3 cellular contexts compared by ENCODE assay signal in the genomic region with DNA sequence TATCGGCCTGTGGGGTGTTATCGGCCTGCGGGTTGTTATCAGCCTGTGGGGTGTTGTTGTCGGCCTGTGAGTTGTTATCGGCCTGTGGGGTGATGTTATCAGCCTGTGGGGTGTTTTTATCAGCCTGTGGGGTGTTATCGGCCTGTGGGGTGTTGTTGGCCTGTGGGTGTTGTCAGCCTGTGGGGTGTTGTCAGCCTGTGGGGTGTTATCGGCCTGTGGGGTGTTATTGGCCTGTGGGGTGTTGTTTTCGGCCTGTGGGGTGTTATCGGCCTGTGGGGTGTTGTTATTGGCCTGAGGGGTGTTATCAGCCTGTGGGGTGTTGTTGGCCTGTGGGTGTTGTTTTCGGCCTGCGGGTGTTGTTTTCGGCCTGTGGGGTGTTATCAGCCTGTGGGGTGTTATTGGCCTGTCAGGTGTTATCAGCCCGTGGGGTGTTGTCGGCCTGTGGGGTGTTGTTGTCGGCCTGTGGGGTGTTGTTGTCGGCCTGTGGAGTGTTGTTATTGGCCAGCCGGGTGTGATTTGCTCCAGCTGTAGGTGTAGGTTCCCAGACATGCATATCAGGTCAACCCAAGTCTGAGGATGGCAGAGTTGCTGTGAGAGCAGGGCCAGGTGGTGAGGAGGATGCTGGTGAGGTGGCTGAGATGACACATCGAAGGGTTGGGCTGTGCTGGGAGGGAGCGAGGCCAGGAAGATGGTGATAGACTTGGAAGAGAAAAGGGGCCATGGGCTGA.
TF ChIP-seq lines count a peak whose summit lies in the region.

No MANE protein-coding gene starts in this region.

TF ChIP-seq in HEK293, 187 proteins besides CTCF, POLR2A, EP300 and RAD21:
- 0 out of 2 replicates have a peak, but pooled peaks have one; percentile 34 for TF ChIP-seq ZNF311 (tag by site-specific recombination; IDR thresholded peaks at IDR 0.05; ENCODE audit: borderline replicate concordance)
- TF ChIP-seq ZBTB8A (tag by site-specific recombination; IDR thresholded peaks at IDR 0.05): no peak
- TF ChIP-seq, protein P1, sequence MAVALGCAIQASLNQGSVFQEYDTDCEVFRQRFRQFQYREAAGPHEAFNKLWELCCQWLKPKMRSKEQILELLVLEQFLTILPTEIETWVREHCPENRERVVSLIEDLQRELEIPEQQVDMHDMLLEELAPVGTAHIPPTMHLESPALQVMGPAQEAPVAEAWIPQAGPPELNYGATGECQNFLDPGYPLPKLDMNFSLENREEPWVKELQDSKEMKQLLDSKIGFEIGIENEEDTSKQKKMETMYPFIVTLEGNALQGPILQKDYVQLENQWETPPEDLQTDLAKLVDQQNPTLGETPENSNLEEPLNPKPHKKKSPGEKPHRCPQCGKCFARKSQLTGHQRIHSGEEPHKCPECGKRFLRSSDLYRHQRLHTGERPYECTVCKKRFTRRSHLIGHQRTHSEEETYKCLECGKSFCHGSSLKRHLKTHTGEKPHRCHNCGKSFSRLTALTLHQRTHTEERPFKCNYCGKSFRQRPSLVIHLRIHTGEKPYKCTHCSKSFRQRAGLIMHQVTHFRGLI (tag by site-specific recombination; IDR thresholded peaks at IDR 0.05): peak; percentile 53; the same call in 1 of the 2 replicates
TF ChIP-seq in HEK293: peak in this region for 2.

TF ChIP-seq in K562, 482 proteins besides CTCF, POLR2A, EP300 and RAD21:
- TF ChIP-seq FOXJ2 (tag; IDR thresholded peaks at IDR 0.05) (peak; percentile 59; the same call in 1 of the 2 replicates), SP2 (IDR thresholded peaks at IDR 0.05; ENCODE audit: extremely low read depth, low read depth, low read length, poor library complexity, severe bottlenecking) (no peak)
TF ChIP-seq in K562: peak in this region for 1.

TF ChIP-seq in SK-N-SH, 30 proteins besides CTCF, POLR2A, EP300 and RAD21:
- TF ChIP-seq, protein P2, sequence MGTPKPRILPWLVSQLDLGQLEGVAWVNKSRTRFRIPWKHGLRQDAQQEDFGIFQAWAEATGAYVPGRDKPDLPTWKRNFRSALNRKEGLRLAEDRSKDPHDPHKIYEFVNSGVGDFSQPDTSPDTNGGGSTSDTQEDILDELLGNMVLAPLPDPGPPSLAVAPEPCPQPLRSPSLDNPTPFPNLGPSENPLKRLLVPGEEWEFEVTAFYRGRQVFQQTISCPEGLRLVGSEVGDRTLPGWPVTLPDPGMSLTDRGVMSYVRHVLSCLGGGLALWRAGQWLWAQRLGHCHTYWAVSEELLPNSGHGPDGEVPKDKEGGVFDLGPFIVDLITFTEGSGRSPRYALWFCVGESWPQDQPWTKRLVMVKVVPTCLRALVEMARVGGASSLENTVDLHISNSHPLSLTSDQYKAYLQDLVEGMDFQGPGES (IDR thresholded peaks at IDR 0.05; ENCODE audit: low read depth, low read length): no peak
- TF ChIP-seq CHD2 (IDR thresholded peaks at IDR 0.05; ENCODE audit: low read length, partially characterized antibody) (no peak), POLR2AphosphoS5 (IDR thresholded peaks at IDR 0.05; ENCODE audit: low read depth, low read length) (no peak), GABPA (IDR thresholded peaks at IDR 0.05; ENCODE audit: low read depth) (no peak), TEAD4 (IDR thresholded peaks at IDR 0.05; ENCODE audit: borderline replicate concordance, insufficient read depth) (no peak), TCF12 (IDR thresholded peaks at IDR 0.05) (no peak), SIN3A (IDR thresholded peaks at IDR 0.05; ENCODE audit: borderline replicate concordance, low read depth, low read length) (no peak), YY1 (IDR thresholded peaks at IDR 0.05; ENCODE audit: low read depth) (no peak), MEF2A (IDR thresholded peaks at IDR 0.05; ENCODE audit: borderline replicate concordance, low read depth) (no peak)
- TF ChIP-seq, protein P3, sequence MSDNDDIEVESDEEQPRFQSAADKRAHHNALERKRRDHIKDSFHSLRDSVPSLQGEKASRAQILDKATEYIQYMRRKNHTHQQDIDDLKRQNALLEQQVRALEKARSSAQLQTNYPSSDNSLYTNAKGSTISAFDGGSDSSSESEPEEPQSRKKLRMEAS (IDR thresholded peaks at IDR 0.05; ENCODE audit: low read depth): no peak
